1 cellular context compared by ENCODE assay signal in genomic region chr6:11975353-11975977, GRCh38.
A peak's percentile ranks its signal among the peaks of the same experiment; 100 is the strongest.
TF ChIP-seq lines count a peak whose summit lies in the region.

No MANE protein-coding gene starts in this region.

TF ChIP-seq in K562, 482 proteins besides CTCF, POLR2A, EP300 and RAD21 (continued from another document):
- TF ChIP-seq, protein P1, sequence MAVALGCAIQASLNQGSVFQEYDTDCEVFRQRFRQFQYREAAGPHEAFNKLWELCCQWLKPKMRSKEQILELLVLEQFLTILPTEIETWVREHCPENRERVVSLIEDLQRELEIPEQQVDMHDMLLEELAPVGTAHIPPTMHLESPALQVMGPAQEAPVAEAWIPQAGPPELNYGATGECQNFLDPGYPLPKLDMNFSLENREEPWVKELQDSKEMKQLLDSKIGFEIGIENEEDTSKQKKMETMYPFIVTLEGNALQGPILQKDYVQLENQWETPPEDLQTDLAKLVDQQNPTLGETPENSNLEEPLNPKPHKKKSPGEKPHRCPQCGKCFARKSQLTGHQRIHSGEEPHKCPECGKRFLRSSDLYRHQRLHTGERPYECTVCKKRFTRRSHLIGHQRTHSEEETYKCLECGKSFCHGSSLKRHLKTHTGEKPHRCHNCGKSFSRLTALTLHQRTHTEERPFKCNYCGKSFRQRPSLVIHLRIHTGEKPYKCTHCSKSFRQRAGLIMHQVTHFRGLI (CRISPR knock-in tag; IDR thresholded peaks at IDR 0.05) = no peak
- no peak for TF ChIP-seq PHF8 (IDR thresholded peaks at IDR 0.05; ENCODE audit: borderline replicate concordance, low read length)
- TF ChIP-seq ZNF121 (CRISPR knock-in tag; conservative IDR thresholded peaks at IDR 0.05) = no peak
- TF ChIP-seq TFAM (CRISPR knock-in tag; conservative IDR thresholded peaks at IDR 0.05) = no peak
- no peak for TF ChIP-seq ZNF76 (CRISPR knock-in tag; IDR thresholded peaks at IDR 0.05; ENCODE audit: borderline replicate concordance)
- TF ChIP-seq HLTF (IDR thresholded peaks at IDR 0.05) = no peak
- no peak for TF ChIP-seq ZC3H11A (IDR thresholded peaks at IDR 0.05; ENCODE audit: low read depth, low read length)
- TF ChIP-seq CTBP1 (IDR thresholded peaks at IDR 0.05; ENCODE audit: borderline replicate concordance) = peak; percentile 15; the same call in 1 of the 2 replicates
- TF ChIP-seq RFX1 (IDR thresholded peaks at IDR 0.05) = no peak
- no peak for TF ChIP-seq NCOA2 (IDR thresholded peaks at IDR 0.05; ENCODE audit: partially characterized antibody in 2 of 2)
- no peak for TF ChIP-seq ZEB2 (IDR thresholded peaks at IDR 0.05)
- no peak for TF ChIP-seq FOXA1 (IDR thresholded peaks at IDR 0.05; ENCODE audit: borderline replicate concordance)
- no peak for TF ChIP-seq PRMT5 (CRISPR knock-in tag; IDR thresholded peaks at IDR 0.05)
- no peak for TF ChIP-seq HDAC6 (IDR thresholded peaks at IDR 0.05; ENCODE audit: low read depth, low read length)
- no peak for TF ChIP-seq TAL1 (IDR thresholded peaks at IDR 0.05)
- no peak for TF ChIP-seq KDM2B (CRISPR knock-in tag; IDR thresholded peaks at IDR 0.05)
- TF ChIP-seq CHD4 (IDR thresholded peaks at IDR 0.05; ENCODE audit: insufficient read depth, insufficient replicate concordance, low read depth, low read length, poor library complexity, severe bottlenecking) = no peak
- no peak for TF ChIP-seq SREBF1 (IDR thresholded peaks at IDR 0.05; ENCODE audit: borderline replicate concordance, low read depth, low read length)
- TF ChIP-seq ZFP36 (IDR thresholded peaks at IDR 0.05; ENCODE audit: low read depth, low read length, partially characterized antibody) = no peak
- TF ChIP-seq TCF3 (CRISPR knock-in tag; IDR thresholded peaks at IDR 0.05) = 0 out of 2 replicates have a peak, but pooled peaks have one; percentile 17
- no peak for TF ChIP-seq MEF2D (tag; conservative IDR thresholded peaks at IDR 0.05; ENCODE audit: low read depth)
- TF ChIP-seq MECOM (CRISPR knock-in tag; IDR thresholded peaks at IDR 0.05) = no peak
- no peak for TF ChIP-seq ZBTB17 (CRISPR knock-in tag; IDR thresholded peaks at IDR 0.05)
- no peak for TF ChIP-seq MTA1 (IDR thresholded peaks at IDR 0.05; ENCODE audit: borderline replicate concordance)
- TF ChIP-seq ATF1 (CRISPR knock-in tag; IDR thresholded peaks at IDR 0.05) = no peak
- no peak for TF ChIP-seq ATF1 (tag; IDR thresholded peaks at IDR 0.05)
- no peak for TF ChIP-seq ETV6 (IDR thresholded peaks at IDR 0.05; ENCODE audit: borderline replicate concordance in 1 of 2, low read depth in 2 of 2, low read length in 1 of 2)
- TF ChIP-seq ETV6 (CRISPR knock-in tag; IDR thresholded peaks at IDR 0.05; ENCODE audit: borderline replicate concordance) = no peak
- peak; percentile 71; the same call in 1 of the 2 replicates for TF ChIP-seq CBX1 (IDR thresholded peaks at IDR 0.05; ENCODE audit: low read depth)
- TF ChIP-seq TRIM24 (IDR thresholded peaks at IDR 0.05) = peak; percentile 46 to 73
- no peak for TF ChIP-seq ZNF444 (CRISPR knock-in tag; IDR thresholded peaks at IDR 0.05)
- TF ChIP-seq MAFG (tag; conservative IDR thresholded peaks at IDR 0.05) = no peak
- TF ChIP-seq, protein P2, sequence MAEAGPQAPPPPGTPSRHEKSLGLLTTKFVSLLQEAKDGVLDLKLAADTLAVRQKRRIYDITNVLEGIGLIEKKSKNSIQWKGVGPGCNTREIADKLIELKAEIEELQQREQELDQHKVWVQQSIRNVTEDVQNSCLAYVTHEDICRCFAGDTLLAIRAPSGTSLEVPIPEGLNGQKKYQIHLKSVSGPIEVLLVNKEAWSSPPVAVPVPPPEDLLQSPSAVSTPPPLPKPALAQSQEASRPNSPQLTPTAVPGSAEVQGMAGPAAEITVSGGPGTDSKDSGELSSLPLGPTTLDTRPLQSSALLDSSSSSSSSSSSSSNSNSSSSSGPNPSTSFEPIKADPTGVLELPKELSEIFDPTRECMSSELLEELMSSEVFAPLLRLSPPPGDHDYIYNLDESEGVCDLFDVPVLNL (CRISPR knock-in tag; IDR thresholded peaks at IDR 0.05; ENCODE audit: low read depth) = no peak
- no peak for TF ChIP-seq ZFPM2 (CRISPR knock-in tag; IDR thresholded peaks at IDR 0.05)
- no peak for TF ChIP-seq SPI1 (IDR thresholded peaks at IDR 0.05; ENCODE audit: borderline replicate concordance, low read depth, low read length)
- TF ChIP-seq CBFA2T3 (IDR thresholded peaks at IDR 0.05) = peak; percentile 42; the same call in 1 of the 2 replicates
- TF ChIP-seq RBM39 (optimal IDR thresholded peaks at IDR 0.05; ENCODE audit: low read depth, low read length) = no peak
- TF ChIP-seq ZNF212 (CRISPR knock-in tag; IDR thresholded peaks at IDR 0.05) = 0 out of 2 replicates have a peak, but pooled peaks have one; percentile 5
- no peak for TF ChIP-seq KLF1 (tag; IDR thresholded peaks at IDR 0.05)
- TF ChIP-seq NBN (IDR thresholded peaks at IDR 0.05; ENCODE audit: low read depth) = 0 out of 2 replicates have a peak, but pooled peaks have one; percentile 40
- TF ChIP-seq NFRKB (IDR thresholded peaks at IDR 0.05; ENCODE audit: low read depth) = no peak
- TF ChIP-seq, protein P3, sequence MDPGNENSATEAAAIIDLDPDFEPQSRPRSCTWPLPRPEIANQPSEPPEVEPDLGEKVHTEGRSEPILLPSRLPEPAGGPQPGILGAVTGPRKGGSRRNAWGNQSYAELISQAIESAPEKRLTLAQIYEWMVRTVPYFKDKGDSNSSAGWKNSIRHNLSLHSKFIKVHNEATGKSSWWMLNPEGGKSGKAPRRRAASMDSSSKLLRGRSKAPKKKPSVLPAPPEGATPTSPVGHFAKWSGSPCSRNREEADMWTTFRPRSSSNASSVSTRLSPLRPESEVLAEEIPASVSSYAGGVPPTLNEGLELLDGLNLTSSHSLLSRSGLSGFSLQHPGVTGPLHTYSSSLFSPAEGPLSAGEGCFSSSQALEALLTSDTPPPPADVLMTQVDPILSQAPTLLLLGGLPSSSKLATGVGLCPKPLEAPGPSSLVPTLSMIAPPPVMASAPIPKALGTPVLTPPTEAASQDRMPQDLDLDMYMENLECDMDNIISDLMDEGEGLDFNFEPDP (CRISPR knock-in tag; IDR thresholded peaks at IDR 0.05) = no peak
- TF ChIP-seq, protein P4, sequence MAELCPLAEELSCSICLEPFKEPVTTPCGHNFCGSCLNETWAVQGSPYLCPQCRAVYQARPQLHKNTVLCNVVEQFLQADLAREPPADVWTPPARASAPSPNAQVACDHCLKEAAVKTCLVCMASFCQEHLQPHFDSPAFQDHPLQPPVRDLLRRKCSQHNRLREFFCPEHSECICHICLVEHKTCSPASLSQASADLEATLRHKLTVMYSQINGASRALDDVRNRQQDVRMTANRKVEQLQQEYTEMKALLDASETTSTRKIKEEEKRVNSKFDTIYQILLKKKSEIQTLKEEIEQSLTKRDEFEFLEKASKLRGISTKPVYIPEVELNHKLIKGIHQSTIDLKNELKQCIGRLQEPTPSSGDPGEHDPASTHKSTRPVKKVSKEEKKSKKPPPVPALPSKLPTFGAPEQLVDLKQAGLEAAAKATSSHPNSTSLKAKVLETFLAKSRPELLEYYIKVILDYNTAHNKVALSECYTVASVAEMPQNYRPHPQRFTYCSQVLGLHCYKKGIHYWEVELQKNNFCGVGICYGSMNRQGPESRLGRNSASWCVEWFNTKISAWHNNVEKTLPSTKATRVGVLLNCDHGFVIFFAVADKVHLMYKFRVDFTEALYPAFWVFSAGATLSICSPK (IDR thresholded peaks at IDR 0.05; ENCODE audit: borderline replicate concordance) = no peak
- TF ChIP-seq SAFB (IDR thresholded peaks at IDR 0.05; ENCODE audit: borderline replicate concordance, low read depth, low read length) = no peak
- no peak for TF ChIP-seq ZFP91 (CRISPR knock-in tag; IDR thresholded peaks at IDR 0.05)
- TF ChIP-seq PHF20 (IDR thresholded peaks at IDR 0.05; ENCODE audit: partially characterized antibody) = no peak
- no peak for TF ChIP-seq ZNF197 (CRISPR knock-in tag; IDR thresholded peaks at IDR 0.05; ENCODE audit: low read depth)
- peak; percentile 58 for TF ChIP-seq CREM (IDR thresholded peaks at IDR 0.05; ENCODE audit: low read depth)
- TF ChIP-seq MEIS2 (IDR thresholded peaks at IDR 0.05; ENCODE audit: partially characterized antibody) = peak; percentile 49
- no peak for TF ChIP-seq ZNF512 (tag; IDR thresholded peaks at IDR 0.05)
TF ChIP-seq in K562: peak in this region for 46.
